ENCODE assay signal across 1 cellular context in genomic region chr9:36572515-36573418, GRCh38.
TF ChIP-seq lines count a peak whose summit lies in the region.

Gene MELK (plus strand): TSS chr9:36572895. CDS start chr9:36581682, 8,787 bp downstream.

TF ChIP-seq in A549, 52 proteins besides CTCF, POLR2A, EP300 and RAD21 (continued from another document):
- TF ChIP-seq ELK1 (IDR thresholded peaks at IDR 0.05; ENCODE audit: low read depth, low read length) (no peak), POLR2AphosphoS2 (conservative IDR thresholded peaks at IDR 0.05; ENCODE audit: low read length) (no peak), ZSCAN20 (CRISPR knock-in tag; IDR thresholded peaks at IDR 0.05) (no peak), EHMT2 (IDR thresholded peaks at IDR 0.05; ENCODE audit: low read depth) (no peak), ESRRA (IDR thresholded peaks at IDR 0.05; ENCODE audit: borderline replicate concordance, low read length) (no peak), HOXB13 (CRISPR knock-in tag; IDR thresholded peaks at IDR 0.05; ENCODE audit: low read depth) (0 out of 2 replicates have a peak, but pooled peaks have one; percentile 22), PBX3 (IDR thresholded peaks at IDR 0.05) (0 out of 2 replicates have a peak, but pooled peaks have one; percentile 50), ZFP36 (IDR thresholded peaks at IDR 0.05; ENCODE audit: borderline replicate concordance, partially characterized antibody) (no peak), TP53 (CRISPR knock-in tag; IDR thresholded peaks at IDR 0.05) (no peak), PHF8 (IDR thresholded peaks at IDR 0.05; ENCODE audit: borderline replicate concordance, low read depth) (peak; percentile 55; the same call in 1 of the 2 replicates), RFX5 (IDR thresholded peaks at IDR 0.05) (no peak), JUN (IDR thresholded peaks at IDR 0.05) (peak; percentile 38 to 87; a peak in 3 of 5 replicates), FOSB (CRISPR knock-in tag; IDR thresholded peaks at IDR 0.05) (no peak)
